ENCODE assay signal across 1 cellular context in the genomic region with DNA sequence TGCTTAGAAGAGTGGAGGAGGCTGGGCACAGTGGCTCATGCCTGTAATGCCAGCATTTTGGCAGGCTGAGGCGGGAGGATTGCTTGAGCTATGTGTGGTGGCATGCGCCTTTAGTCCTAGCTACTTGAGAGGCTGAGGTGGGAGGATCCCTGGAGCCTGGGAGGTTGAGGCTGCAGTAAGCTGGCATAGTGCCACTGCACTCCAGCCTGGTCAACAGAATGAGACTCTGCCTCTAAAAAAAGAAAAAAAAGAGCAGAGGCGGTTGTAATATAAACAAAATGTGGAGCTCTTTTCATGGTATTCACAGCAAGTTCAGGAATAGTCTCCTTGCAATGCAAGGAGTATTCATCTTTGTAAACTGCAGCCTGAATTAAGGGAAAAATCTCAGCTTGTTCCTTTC.
TF ChIP-seq lines count a peak whose summit lies in the region.

No MANE protein-coding gene starts in this region.

TF ChIP-seq in WTC11, 78 proteins besides CTCF, POLR2A, EP300 and RAD21 (continued from another document):
- TF ChIP-seq ZSCAN18 (CRISPR knock-in tag; IDR thresholded peaks at IDR 0.05): no peak
- TF ChIP-seq ZNF416 (CRISPR knock-in tag; IDR thresholded peaks at IDR 0.05): no peak
- TF ChIP-seq, protein P1, sequence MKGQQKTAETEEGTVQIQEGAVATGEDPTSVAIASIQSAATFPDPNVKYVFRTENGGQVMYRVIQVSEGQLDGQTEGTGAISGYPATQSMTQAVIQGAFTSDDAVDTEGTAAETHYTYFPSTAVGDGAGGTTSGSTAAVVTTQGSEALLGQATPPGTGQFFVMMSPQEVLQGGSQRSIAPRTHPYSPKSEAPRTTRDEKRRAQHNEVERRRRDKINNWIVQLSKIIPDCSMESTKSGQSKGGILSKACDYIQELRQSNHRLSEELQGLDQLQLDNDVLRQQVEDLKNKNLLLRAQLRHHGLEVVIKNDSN (CRISPR knock-in tag; IDR thresholded peaks at IDR 0.05): no peak
- TF ChIP-seq FOXP1 (CRISPR knock-in tag; IDR thresholded peaks at IDR 0.05; ENCODE audit: borderline replicate concordance): no peak
